24 cellular contexts compared by ENCODE assay signal in the genomic region with DNA sequence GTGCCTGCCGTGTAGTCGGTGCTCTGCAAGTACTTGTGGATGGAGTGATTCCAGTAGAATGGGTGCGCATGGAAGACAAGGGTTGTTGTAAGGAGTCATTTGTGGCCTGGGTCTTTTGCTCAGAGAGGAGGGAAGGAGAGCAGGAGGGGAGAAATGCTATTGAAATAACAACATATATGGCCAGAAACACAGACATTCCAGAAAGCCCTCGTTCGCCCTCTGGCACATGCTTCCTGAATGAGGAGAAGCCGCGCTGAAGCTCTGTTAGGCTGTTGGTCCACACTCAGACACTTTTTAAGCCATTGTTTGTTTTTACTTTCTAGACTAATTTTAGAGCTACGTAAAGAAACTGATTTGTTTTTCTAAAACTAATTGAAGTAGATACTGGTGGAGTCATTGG.
"Had no signal": no experiment of that assay in that cellular context is flagged by ENCODE, and none has a peak within 500 bp of the region (broad histone marks: within the 10 kb centered on the region; RNA-seq: fewer than 3 reads in every experiment).

No MANE protein-coding gene starts in this region.

- H3K4me1 ChIP-seq: breast epithelium, colonic mucosa, prostate gland, right atrium auricular region, thyroid gland had no signal

- DNase-seq: activated CD4-positive, alpha-beta T cell treated with anti-CD3 and anti-CD28 coated beads for 48 hours; activated CD8-positive, alpha-beta T cell treated with anti-CD3 and anti-CD28 coated beads, Interleukin-2, amount 10 ng/mL, durations not matched to agents 7 days and 5 days; activated naive CD8-positive, alpha-beta T cell treated with anti-CD3 and anti-CD28 coated beads for 36 hours; amniotic stem cell; colonic mucosa; immature natural killer cell; kidney glomerular epithelial cell; left lung; naive thymus-derived CD4-positive, alpha-beta T cell; ovary; stimulated activated CD4-positive, alpha-beta T cell treated with anti-CD3 and anti-CD28 coated beads, Interleukin-4, amount 100 ng/mL, for 24 hours; substantia nigra; T1000; thyroid gland had no signal

- H3K27me3 ChIP-seq: breast epithelium, colonic mucosa, hepatocyte, left lung, neutrophil, ovary, right atrium auricular region, thyroid gland had no signal

- H3K4me3 Mint-ChIP-seq: activated CD8-positive, alpha-beta T cell treated with anti-CD3 and anti-CD28 coated beads, Interleukin-2, amount 10 ng/mL, durations not matched to agents 7 days and 5 days; activated naive CD8-positive, alpha-beta T cell treated with anti-CD3 and anti-CD28 coated beads for 36 hours; activated T-helper 17 cell treated with anti-CD3 and anti-CD28 coated beads, Interleukin-2, amount 50 U/mL, for 72 hours; immature natural killer cell; naive thymus-derived CD4-positive, alpha-beta T cell; stimulated activated naive CD8-positive, alpha-beta T cell treated with anti-CD3 and anti-CD28 coated beads, Interleukin-15, Interleukin-2, amounts not matched to agents 100 ng/mL and 50 ng/mL, for 24 hours; T-helper 1 cell treated with Interleukin-12 subunit alpha and Interleukin-12 subunit beta and Interleukin-4 antibody, amounts not matched to agents 30 μg/mL and 1 μg/mL, for 36 hours had no signal

- H3K36me3 ChIP-seq: breast epithelium, ovary, prostate gland had no signal

- H3K9me3 Mint-ChIP-seq: activated T-helper 17 cell treated with anti-CD3 and anti-CD28 coated beads, Interleukin-2, amount 50 U/mL, for 72 hours; immature natural killer cell had no signal

- H3K4me1 Mint-ChIP-seq: activated T-helper 17 cell treated with anti-CD3 and anti-CD28 coated beads, Interleukin-2, amount 50 U/mL, for 72 hours had no signal

- H3K4me3 ChIP-seq: breast epithelium, colonic mucosa, hepatocyte, left lung, lung, ovary, prostate gland, right atrium auricular region, thyroid gland had no signal

- H3K27ac ChIP-seq: breast epithelium, colonic mucosa, epithelial cell of prostate, hepatocyte, left lung, neutrophil, ovary, prostate gland, right atrium auricular region, thyroid gland had no signal

- H3K9me3 ChIP-seq: breast epithelium, colonic mucosa, neutrophil, ovary, prostate gland, thyroid gland had no signal

- H3K27me3 Mint-ChIP-seq: activated naive CD8-positive, alpha-beta T cell treated with anti-CD3 and anti-CD28 coated beads for 36 hours; activated T-helper 17 cell treated with anti-CD3 and anti-CD28 coated beads, Interleukin-2, amount 50 U/mL, for 72 hours; naive thymus-derived CD4-positive, alpha-beta T cell; stimulated activated naive CD8-positive, alpha-beta T cell treated with anti-CD3 and anti-CD28 coated beads, Interleukin-15, Interleukin-2, amounts not matched to agents 100 ng/mL and 50 ng/mL, for 24 hours had no signal

- ATAC-seq: activated CD8-positive, alpha-beta T cell treated with anti-CD3 and anti-CD28 coated beads, Interleukin-2, amount 10 ng/mL, durations not matched to agents 7 days and 5 days; activated T-helper 17 cell treated with anti-CD3 and anti-CD28 coated beads, Interleukin-2, amount 50 U/mL, for 72 hours; left lung; naive thymus-derived CD4-positive, alpha-beta T cell had no signal

- H3K27ac Mint-ChIP-seq: activated CD8-positive, alpha-beta T cell treated with anti-CD3 and anti-CD28 coated beads, Interleukin-2, amount 10 ng/mL, durations not matched to agents 7 days and 5 days; activated naive CD8-positive, alpha-beta T cell treated with anti-CD3 and anti-CD28 coated beads for 36 hours; activated T-helper 17 cell treated with anti-CD3 and anti-CD28 coated beads, Interleukin-2, amount 50 U/mL, for 72 hours; naive thymus-derived CD4-positive, alpha-beta T cell; stimulated activated naive CD8-positive, alpha-beta T cell treated with anti-CD3 and anti-CD28 coated beads, Interleukin-15, Interleukin-2, amounts not matched to agents 100 ng/mL and 50 ng/mL, for 24 hours; T-helper 1 cell treated with Interleukin-12 subunit alpha and Interleukin-12 subunit beta and Interleukin-4 antibody, amounts not matched to agents 30 μg/mL and 1 μg/mL, for 36 hours had no signal
